Comparison of ENCODE assay signal across 1 cellular context in genomic region chr17:68509151-68510057, GRCh38.
TF ChIP-seq lines count a peak whose summit lies in the region.

No MANE protein-coding gene starts in this region.

TF ChIP-seq in HepG2, 621 proteins besides CTCF, POLR2A, EP300 and RAD21 (continued from another document and continues in another):
- TF ChIP-seq ZBTB33 (CRISPR knock-in tag; IDR thresholded peaks at IDR 0.05), result no peak
- peak; percentile 51 for TF ChIP-seq MED1 (CRISPR knock-in tag; IDR thresholded peaks at IDR 0.05)
- no peak for TF ChIP-seq IKZF4 (CRISPR knock-in tag; IDR thresholded peaks at IDR 0.05; ENCODE audit: borderline replicate concordance, low read depth, not compliant biosample characterization)
- no peak for TF ChIP-seq ATF5 (CRISPR knock-in tag; IDR thresholded peaks at IDR 0.05; ENCODE audit: low read depth)
- no peak for TF ChIP-seq ZSCAN9 (CRISPR knock-in tag; IDR thresholded peaks at IDR 0.05; ENCODE audit: borderline replicate concordance)
- no peak for TF ChIP-seq HMGA1 (CRISPR knock-in tag; conservative IDR thresholded peaks at IDR 0.05)
- TF ChIP-seq ETS1 (CRISPR knock-in tag; IDR thresholded peaks at IDR 0.05), result 0 out of 2 replicates have a peak, but pooled peaks have one; percentile 74
- TF ChIP-seq ZBTB34 (CRISPR knock-in tag; IDR thresholded peaks at IDR 0.05), result no peak
- TF ChIP-seq ZNF687 (CRISPR knock-in tag; IDR thresholded peaks at IDR 0.05), result peak; percentile 50; the same call in 1 of the 2 replicates
- TF ChIP-seq BCL3 (CRISPR knock-in tag; IDR thresholded peaks at IDR 0.05), result no peak
- TF ChIP-seq ZBTB40 (IDR thresholded peaks at IDR 0.05), result no peak
- TF ChIP-seq ZBTB40 (CRISPR knock-in tag; IDR thresholded peaks at IDR 0.05), result no peak
- no peak for TF ChIP-seq ZFAT (CRISPR knock-in tag; conservative IDR thresholded peaks at IDR 0.05)
- no peak for TF ChIP-seq HNRNPLL (IDR thresholded peaks at IDR 0.05; ENCODE audit: low read depth, low read length, poor library complexity, severe bottlenecking)
- no peak for TF ChIP-seq ZBTB39 (CRISPR knock-in tag; IDR thresholded peaks at IDR 0.05)
- TF ChIP-seq ZNF18 (CRISPR knock-in tag; IDR thresholded peaks at IDR 0.05; ENCODE audit: insufficient replicate concordance), result no peak
- no peak for TF ChIP-seq USF2 (IDR thresholded peaks at IDR 0.05; ENCODE audit: low read depth, low read length)
- TF ChIP-seq USF2 (CRISPR knock-in tag; IDR thresholded peaks at IDR 0.05; ENCODE audit: borderline replicate concordance), result no peak
- no peak; the same call in 1 of the 2 replicates for TF ChIP-seq ZNF556 (CRISPR knock-in tag; IDR thresholded peaks at IDR 0.05; ENCODE audit: borderline replicate concordance)
- no peak for TF ChIP-seq ZNF672 (CRISPR knock-in tag; IDR thresholded peaks at IDR 0.05)
